In the genomic region with DNA sequence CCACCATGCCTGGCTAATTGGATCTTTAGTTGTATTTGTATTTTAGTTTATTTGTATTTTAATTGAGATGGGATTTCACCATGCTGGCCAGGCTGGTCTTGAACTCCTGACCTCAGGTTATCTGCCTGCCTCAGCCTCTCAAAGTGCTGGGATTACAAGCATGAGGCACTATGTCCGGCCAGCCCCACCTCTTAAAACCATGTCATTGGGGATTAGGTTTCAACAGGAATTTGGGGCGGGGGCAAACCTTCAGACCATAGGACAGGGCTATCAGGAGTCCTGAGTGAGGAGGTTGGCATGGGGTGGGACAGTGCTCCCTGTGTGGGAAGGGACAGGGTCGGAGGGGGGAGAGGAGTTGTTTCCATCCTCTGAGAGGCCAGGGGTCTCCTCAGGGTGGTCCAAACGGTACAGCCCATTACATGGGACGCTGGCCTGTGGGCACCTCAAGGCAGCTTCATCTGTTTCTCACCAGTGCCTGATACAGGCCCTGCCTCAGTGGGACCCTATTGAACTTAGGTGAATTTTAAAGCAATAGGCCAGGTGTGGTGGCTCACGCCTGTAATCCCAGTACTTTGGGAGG, we compare ENCODE assay signal across 16 cellular contexts. TPM values are rescaled to one million over a fixed set of nuclear protein-coding genes. Genes with fewer than 3 reads are reported as not detected.
DNase-seq lines count a peak whose midpoint lies in the region; ATAC-seq and TF ChIP-seq lines count a peak whose summit lies in the region.
"Had no signal": no experiment of that assay in that cellular context is flagged by ENCODE, and none has a peak within 500 bp of the region (broad histone marks: within the 10 kb centered on the region; RNA-seq: fewer than 3 reads in every experiment).

No MANE protein-coding gene starts in this region.

- no peaks in the 10 kb centered on the region for H3K9me3 ChIP-seq in heart right ventricle
- H3K9me3 ChIP-seq: A549, BE2C, HAP-1 had no signal

- no peak overlapping the region for H3K4me3 ChIP-seq in heart right ventricle
- H3K4me3 ChIP-seq: A549, GM23338, HAP-1 had no signal

- H3K27me3 ChIP-seq in heart right ventricle = peaks cover 0 to 3% (median 0%) of the 10 kb centered on the region in 7 donors
- H3K27me3 ChIP-seq: BE2C had no signal

- TF ChIP-seq CTCF in heart right ventricle (IDR thresholded peaks at IDR 0.05) = no peak

- H3K36me3 ChIP-seq in heart right ventricle = peaks cover 0 to 16% (median 0%) of the 10 kb centered on the region in 9 donors
- H3K36me3 ChIP-seq: BE2C, HAP-1 had no signal

- no peak for ATAC-seq in Right ventricle myocardium inferior
- no peak for ATAC-seq in heart right ventricle
- no peak for ATAC-seq in GM18868 (IDR thresholded peaks at IDR 0.05; ENCODE audit: unreplicated experiment)
- no peak for ATAC-seq in HG03108 (IDR thresholded peaks at IDR 0.05; ENCODE audit: unreplicated experiment)

- H3K4me1 ChIP-seq in heart right ventricle = no peaks in the 10 kb centered on the region
- H3K4me1 ChIP-seq: A549 had no signal

- DNase-seq in Right ventricle myocardium inferior (ENCODE audit: missing footprints) = peak; percentile 45
- no peak for DNase-seq in heart right ventricle
- DNase-seq in mesenteric fat pad (ENCODE audit: low spot score) = peak; percentile 68
- peak; percentile 38 for DNase-seq in posterior vena cava (ENCODE audit: low spot score)
- no peak for DNase-seq in GOT3 (lab: John Stamatoyannopoulos, UW)
- DNase-seq: BE2C; CD4-positive, alpha-beta memory T cell; DMS153; DMS79 treated with DMSO at 0.1 percent for 48 hours; EL had no signal

- 87 to 93% methylated on average over 6 of the region's 6 CpGs for WGBS in heart right ventricle, 2 donors

- no peak overlapping the region for H3K27ac ChIP-seq in heart right ventricle
- H3K27ac ChIP-seq: A549 had no signal

- intact Hi-C loops in Right ventricle myocardium inferior (cut with DNase I) (no loop called here), heart right ventricle (cut with DNase I) (loop anchor here in 1 of 10 donors (5.0 kb wide), 1 partner anchor 994 kb away; no protein-coding TSS in a partner anchor), posterior vena cava (cut with DNase I) (no loop called here)

RNA-seq across cellular contexts. Expression of a gene that starts 21.6 kb away (rescaled TPM):
- 46.0 TPM for total RNA-seq in Right ventricle myocardium inferior
- 10 to 100 TPM; 29.6 to 67.7 (median 52.1) TPM for total RNA-seq in heart right ventricle
- polyA plus RNA-seq in heart right ventricle = 10 to 100 TPM; 26.4 to 41.0 TPM
- total RNA-seq in mesenteric fat pad = 61.4 TPM
- 10 to 100 TPM; 38.7 to 42.8 TPM for total RNA-seq in posterior vena cava

RNA-seq across cellular contexts. Expression of a gene that starts 23.9 kb away (rescaled TPM):
- total RNA-seq in Right ventricle myocardium inferior = 31.3 TPM
- total RNA-seq in heart right ventricle = 10 to 100 TPM; 26.5 to 40.2 (median 34.3) TPM
- 10 to 100 TPM; 16.2 to 51.0 TPM for polyA plus RNA-seq in heart right ventricle
- 92.0 TPM for total RNA-seq in mesenteric fat pad
- total RNA-seq in posterior vena cava = 10 to 100 TPM; 48.8 to 50.5 TPM

RNA-seq across cellular contexts. Expression of a gene that starts 46.8 kb away (rescaled TPM):
- total RNA-seq in Right ventricle myocardium inferior = not detected
- total RNA-seq in heart right ventricle = under 1 TPM in 4 of 10 donors, not detected in 6; 0.11 to 0.33 (median 0.14) TPM
- polyA plus RNA-seq in heart right ventricle = under 1 TPM; 0.12 to 0.22 TPM
- not detected for total RNA-seq in mesenteric fat pad
- under 1 TPM in 1 of 2 donors, not detected in 1; 0.24 TPM for total RNA-seq in posterior vena cava
- polyA plus RNA-seq: AG04450 had no signal

Comparison
In these comparisons a context has a peak if more than half of its experiments do, and no peak if none do; other contexts are left out.
1. DNase-seq: peak in Right ventricle myocardium inferior (single experiment), mesenteric fat pad (single experiment) and posterior vena cava (single experiment); none in heart right ventricle (0 of 2) and GOT3 (single experiment).